ENCODE assay signal across 8 cellular contexts in the genomic region with DNA sequence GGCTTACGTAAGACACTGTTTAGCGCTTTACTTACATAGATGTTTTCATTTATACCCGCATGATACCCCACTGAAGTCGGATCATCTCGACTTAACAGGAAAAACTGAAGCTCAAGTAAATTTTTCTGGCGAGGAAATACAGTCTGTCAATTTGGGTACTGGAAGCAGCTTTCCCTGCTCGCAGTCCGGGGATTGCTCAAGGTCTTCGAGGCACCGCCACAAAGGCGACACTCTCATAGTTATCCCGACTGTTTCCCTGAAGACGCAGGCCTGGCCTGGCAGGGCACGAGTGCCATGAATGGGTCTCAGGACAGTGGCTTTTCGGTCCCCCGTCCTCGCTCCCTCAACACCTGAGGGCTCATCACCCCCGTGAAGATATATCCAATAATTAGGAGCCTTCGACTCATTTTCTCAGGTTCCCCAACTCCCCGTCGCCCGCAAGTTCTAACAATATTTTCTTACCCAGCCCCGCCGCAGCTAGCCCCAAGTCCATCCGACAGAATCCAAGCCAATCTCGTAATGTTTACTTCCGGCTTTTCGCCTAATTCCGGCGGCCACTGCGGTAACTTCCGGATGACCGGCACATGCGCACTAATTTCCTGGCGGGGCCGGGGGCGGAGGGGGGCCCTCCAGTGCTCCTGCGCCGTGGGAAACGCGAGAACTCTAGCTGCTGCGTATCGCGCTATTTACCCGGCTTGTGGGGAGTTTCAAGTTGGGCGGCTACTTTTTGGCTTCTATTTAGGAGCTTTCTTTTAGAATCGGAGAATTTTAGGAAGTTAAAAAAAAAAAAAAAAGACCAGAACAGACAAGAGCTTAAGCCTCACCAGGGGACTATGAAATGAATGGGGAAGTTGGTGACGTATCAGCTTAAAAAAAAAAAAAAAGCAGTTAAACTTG. TPM values are rescaled to one million over a fixed set of nuclear protein-coding genes. Genes with fewer than 3 reads are reported as not detected.
A peak's percentile ranks its signal among the peaks of the same experiment; 100 is the strongest.
DNase-seq lines count a peak whose midpoint lies in the region; ATAC-seq and TF ChIP-seq lines count a peak whose summit lies in the region.

TSS of gene SLU7 (minus strand) at position 521 of the 897 bp plus-strand sequence. CDS start 3,787 bp downstream, outside the sequence.

- H3K9me2 ChIP-seq in OCI-LY1 (ENCODE audit: low read depth, low read length), result no peaks in the 10 kb centered on the region

- peak within 1 kb of the TSS; percentile 79 for H3K4me3 ChIP-seq in HUES64 (ENCODE audit: low read length)
- H3K4me3 ChIP-seq in OCI-LY1 (ENCODE audit: low read depth, low read length, poor library complexity, severe bottlenecking), result peak within 1 kb of the TSS; percentile 90

- H3K27ac Mint-ChIP-seq in endothelial cell (ENCODE audit: unreplicated experiment), result peak within 1 kb of the TSS; percentile 100

- in situ Hi-C loops in Caki2 (cut with HindIII; ENCODE audit: low pct_unique_long_range_greater_than_20kb, low sequenced_read_pairs), result no loop called here

- no peaks in the 10 kb centered on the region for H3K36me3 Mint-ChIP-seq in endothelial cell (ENCODE audit: low read depth, unreplicated experiment)

- DNase-seq in Caki2 (ENCODE audit: low read depth) (peak; percentile 96), endothelial cell (ENCODE audit: low spot score) (peak; percentile 95), midbrain (lab: John Stamatoyannopoulos, UW) (peak; percentile 93)
- peak; percentile 90 for DNase-seq in activated CD8-positive, alpha-beta memory T cell treated with anti-CD3 and anti-CD28 coated beads, Interleukin-2, amount 50 U/mL, for 4 hours
- peak; percentile 82 to 90 for DNase-seq in stimulated activated CD8-positive, alpha-beta memory T cell treated with anti-CD3 and anti-CD28 coated beads, Interleukin-2, amount 100 ng/mL, for 1 hour (ENCODE audit: low read depth in 2 of 2)

- H3K4me3 Mint-ChIP-seq in endothelial cell (ENCODE audit: unreplicated experiment), result peak within 1 kb of the TSS; percentile 98

- no peaks in the 10 kb centered on the region for H3F3A ChIP-seq in OCI-LY1 (ENCODE audit: insufficient read depth, low read length)

- WGBS in HUES64, result 1% methylated on average over 48 of the region's 48 CpGs

- peaks cover 29% of the 10 kb centered on the region for H3K36me3 ChIP-seq in HUES64 (ENCODE audit: insufficient read depth, low read length)
- peaks cover 33% of the 10 kb centered on the region; the same call in 1 of the 2 replicates for H3K36me3 ChIP-seq in OCI-LY1 (ENCODE audit: insufficient read depth, low read length)

- H3K4me2 ChIP-seq in OCI-LY1 (ENCODE audit: low read length), result peak within 1 kb of the TSS; percentile 72

- TF ChIP-seq CTCF in OCI-LY1 (IDR thresholded peaks at IDR 0.05; ENCODE audit: low read length), result no peak
- TF ChIP-seq CTCF in endothelial cell (IDR thresholded peaks at IDR 0.05; ENCODE audit: unreplicated experiment), result no peak

- H3K79me2 ChIP-seq in OCI-LY1 (ENCODE audit: insufficient read depth, low read length), result peaks cover 47% of the 10 kb centered on the region

- peaks cover 32% of the 10 kb centered on the region for H3K4me1 Mint-ChIP-seq in endothelial cell (ENCODE audit: unreplicated experiment)

- no peaks in the 10 kb centered on the region for H3K9me3 Mint-ChIP-seq in endothelial cell (ENCODE audit: unreplicated experiment)

- H3K27ac ChIP-seq in HUES64 (ENCODE audit: low read depth, low read length), result peak within 1 kb of the TSS; percentile 70
- H3K27ac ChIP-seq in OCI-LY1 (ENCODE audit: low read depth, low read length, poor library complexity, severe bottlenecking), result peak within 1 kb of the TSS; percentile 93

- H2AFZ ChIP-seq in OCI-LY1 (ENCODE audit: low read length), result peak within 1 kb of the TSS; percentile 27; the same call in 1 of the 2 replicates

- H3K27me3 Mint-ChIP-seq in endothelial cell (ENCODE audit: unreplicated experiment), result peaks cover 11% of the 10 kb centered on the region

- peak within 1 kb of the TSS; percentile 90 for H3K9ac ChIP-seq in HUES64 (ENCODE audit: low read depth, low read length)
- peak within 1 kb of the TSS; percentile 82 for H3K9ac ChIP-seq in OCI-LY1 (ENCODE audit: low read length)

- H3K9me3 ChIP-seq in HUES64 (ENCODE audit: insufficient read depth, low read depth, low read length) (no peaks in the 10 kb centered on the region), OCI-LY1 (ENCODE audit: low read length) (no peaks in the 10 kb centered on the region)

- no peaks in the 10 kb centered on the region for H3K27me3 ChIP-seq in HUES64 (ENCODE audit: insufficient read depth, low read length)
- no peaks in the 10 kb centered on the region for H3K27me3 ChIP-seq in OCI-LY1 (ENCODE audit: insufficient read depth, low read length)

- H3K4me1 ChIP-seq in HUES64 (ENCODE audit: insufficient read depth, low read length) (peaks cover 34% of the 10 kb centered on the region), OCI-LY1 (ENCODE audit: insufficient read depth, low read length, severe bottlenecking) (peaks cover 57% of the 10 kb centered on the region)

- H4K20me1 ChIP-seq in OCI-LY1 (ENCODE audit: insufficient read depth, low read length), result no peaks in the 10 kb centered on the region

- peak; percentile 67 for ATAC-seq in GM21447 (IDR thresholded peaks at IDR 0.05; ENCODE audit: unreplicated experiment)

RNA-seq across cellular contexts. Expression of gene SLU7, which starts in this region (rescaled TPM):
- 73.8 and 114 TPM in 2 replicates for total RNA-seq in Caki2 (2014; rRNA removed; shearing (Covaris generic); ENCODE audit: low replicate concordance)
- polyA plus RNA-seq in HUES64 (2013, experiment 1 of 2), result 26.2 TPM
- 31.1 TPM for polyA plus RNA-seq in HUES64 (2013, experiment 2 of 2)
- 53.1 TPM for total RNA-seq in endothelial cell (ENCODE audit: unreplicated experiment)

Comparison
In these comparisons a context has a peak if more than half of its experiments do, and no peak if none do; other contexts are left out.
1. Peak in every context shown above with its lines: DNase-seq, ATAC-seq, H3K4me3 ChIP-seq and H3K27ac ChIP-seq.